ENCODE assay signal across 16 cellular contexts in the genomic region with DNA sequence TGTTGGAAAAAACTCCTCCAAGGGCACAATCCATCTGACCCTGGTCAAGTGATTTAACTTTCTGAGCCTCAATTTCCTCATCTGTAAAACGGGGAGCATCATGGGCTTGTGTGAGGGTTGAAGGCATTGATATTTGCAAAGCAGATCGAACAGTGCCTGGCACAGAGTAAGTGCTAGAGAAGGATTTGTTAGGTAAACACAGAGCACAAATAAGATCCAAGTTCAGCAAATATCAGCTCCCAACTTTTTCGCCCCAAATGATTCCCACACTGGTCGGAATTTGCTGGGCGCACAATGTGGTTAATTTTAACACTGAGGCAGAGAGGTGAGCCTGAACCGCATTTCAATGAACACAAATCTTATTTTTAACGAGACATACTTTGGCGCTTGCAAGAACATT.
DNase-seq lines count a peak whose midpoint lies in the region; FAIRE-seq and TF ChIP-seq lines count a peak whose summit lies in the region.
"Had no signal": no experiment of that assay in that cellular context is flagged by ENCODE, and none has a peak within 500 bp of the region (broad histone marks: within the 10 kb centered on the region; RNA-seq: fewer than 3 reads in every experiment).

No MANE protein-coding gene starts in this region.

- in situ Hi-C loops in G401 (cut with HindIII; ENCODE audit: low sequenced_read_pairs): no loop called here

- H3K4me3 ChIP-seq in astrocyte (ENCODE audit: insufficient read depth, low read depth, low read length) (no peak overlapping the region), dorsolateral prefrontal cortex (no peak overlapping the region), osteoblast (ENCODE audit: insufficient read depth, low read length) (no peak overlapping the region)
- H3K4me3 ChIP-seq: BLaER1, HAP-1 had no signal

- H3K36me3 Mint-ChIP-seq in astrocyte (ENCODE audit: low read depth, unreplicated experiment): no peaks in the 10 kb centered on the region
- H3K36me3 Mint-ChIP-seq: CD14-positive monocyte; CD4-positive, alpha-beta memory T cell had no signal

- H3K79me2 ChIP-seq in astrocyte (ENCODE audit: insufficient read depth, low read length): no peaks in the 10 kb centered on the region
- H3K79me2 ChIP-seq in osteoblast (ENCODE audit: insufficient read depth, low read length): no peaks in the 10 kb centered on the region

- no peaks in the 10 kb centered on the region for H3K9me3 Mint-ChIP-seq in astrocyte (ENCODE audit: unreplicated experiment)
- H3K9me3 Mint-ChIP-seq: CD14-positive monocyte had no signal

- H3K4me1 Mint-ChIP-seq in astrocyte (ENCODE audit: low read depth, unreplicated experiment): peaks cover 4% of the 10 kb centered on the region
- H3K4me1 Mint-ChIP-seq: CD14-positive monocyte had no signal

- DNase-seq in G401 (ENCODE audit: low spot score) (peak; percentile 38), astrocyte (ENCODE audit: low read depth) (no peak), dorsolateral prefrontal cortex (no peak), osteoblast (ENCODE audit: insufficient read length, low spot score, missing footprints) (no peak), NCI-H2029 treated with DMSO at 0.1 percent for 48 hours (lab: John Stamatoyannopoulos, UW) (no peak), KG1 (lab: John Stamatoyannopoulos, UW) (no peak)
- DNase-seq in stimulated activated naive CD4-positive, alpha-beta T cell (lab: John Stamatoyannopoulos, UW): no peak
- DNase-seq in activated CD4-positive, alpha-beta T cell treated with anti-CD3 and anti-CD28 coated beads for 4 hours: no peak
- DNase-seq: 8988T; CD4-positive, alpha-beta memory T cell; DMS153; DMS79; GF-D8 had no signal

- H2AFZ ChIP-seq in astrocyte (ENCODE audit: low read depth, low read length): no peak overlapping the region
- H2AFZ ChIP-seq in osteoblast (ENCODE audit: low read length): no peak overlapping the region

- H3K4me3 Mint-ChIP-seq in astrocyte (ENCODE audit: unreplicated experiment): no peak overlapping the region
- H3K4me3 Mint-ChIP-seq: CD14-positive monocyte; CD4-positive, alpha-beta memory T cell had no signal

- H3K27ac ChIP-seq in astrocyte (ENCODE audit: low read depth, low read length) (no peak overlapping the region), dorsolateral prefrontal cortex (peak overlapping the region in 51 of 59 donors; percentile 3 to 82 (median 60)), osteoblast (ENCODE audit: low read depth, low read length) (no peak overlapping the region)
- H3K27ac ChIP-seq: BLaER1 had no signal

- H3K9me3 ChIP-seq in astrocyte (ENCODE audit: insufficient read depth, low read depth, low read length) (no peaks in the 10 kb centered on the region), osteoblast (ENCODE audit: low read depth, low read length) (no peaks in the 10 kb centered on the region)
- H3K9me3 ChIP-seq: BLaER1, HAP-1 had no signal

- no peak for FAIRE-seq in astrocyte (lab: Jason Lieb, UNC)

- no peak overlapping the region for H3K27ac Mint-ChIP-seq in astrocyte (ENCODE audit: unreplicated experiment)
- H3K27ac Mint-ChIP-seq: CD14-positive monocyte; CD4-positive, alpha-beta memory T cell had no signal

- H3K4me2 ChIP-seq in astrocyte (ENCODE audit: low read length): peak overlapping the region; percentile 53
- peak overlapping the region; percentile 50 for H3K4me2 ChIP-seq in osteoblast (ENCODE audit: insufficient read depth, low read length)
- H3K4me2 ChIP-seq: BLaER1 had no signal

- H3K27me3 Mint-ChIP-seq in astrocyte (ENCODE audit: low read depth, unreplicated experiment): peaks cover 63% of the 10 kb centered on the region

- intact Hi-C loops in dorsolateral prefrontal cortex (cut with DNase I): no loop called here

- H3K27me3 ChIP-seq in astrocyte (ENCODE audit: insufficient read depth, low read length) (peaks cover 31% of the 10 kb centered on the region), dorsolateral prefrontal cortex (peaks cover 0 to 3% (median 0%) of the 10 kb centered on the region in 45 donors), osteoblast (ENCODE audit: insufficient read depth, low read length) (peaks cover 27% of the 10 kb centered on the region)
- H3K27me3 ChIP-seq: BLaER1 had no signal

- no peaks in the 10 kb centered on the region for H4K20me1 ChIP-seq in astrocyte (ENCODE audit: insufficient read depth, low read length)
- no peaks in the 10 kb centered on the region for H4K20me1 ChIP-seq in osteoblast (ENCODE audit: insufficient read depth, low read length)

- H3K4me1 ChIP-seq in astrocyte (ENCODE audit: insufficient read depth, low read length): peaks cover 6% of the 10 kb centered on the region
- peaks cover 17% of the 10 kb centered on the region for H3K4me1 ChIP-seq in osteoblast (ENCODE audit: insufficient read depth, low read length)
- H3K4me1 ChIP-seq: BLaER1, HAP-1 had no signal

- H3K36me3 ChIP-seq in astrocyte (ENCODE audit: insufficient read depth, low read length): no peaks in the 10 kb centered on the region
- no peaks in the 10 kb centered on the region for H3K36me3 ChIP-seq in osteoblast (ENCODE audit: insufficient read depth, low read length)
- H3K36me3 ChIP-seq: BLaER1, HAP-1 had no signal

- TF ChIP-seq CTCF in astrocyte (IDR thresholded peaks at IDR 0.05; ENCODE audit: insufficient read depth, low read depth, low read length): no peak
- no peak for TF ChIP-seq CTCF in dorsolateral prefrontal cortex (IDR thresholded peaks at IDR 0.05 in 54 of 56, conservative IDR thresholded peaks at IDR 0.05 in 2 of 56; ENCODE audit: low read depth in 1 of 56, partially characterized antibody in 56 of 56)
- TF ChIP-seq CTCF in osteoblast (IDR thresholded peaks at IDR 0.05; ENCODE audit: extremely low read depth, low read depth, low read length): no peak

- H3K9ac ChIP-seq in astrocyte (ENCODE audit: low read length): no peak overlapping the region
- H3K9ac ChIP-seq: BLaER1 had no signal

Comparison
In these comparisons a context has a peak if more than half of its experiments do, and no peak if none do; other contexts are left out.
1. H3K27ac ChIP-seq: peak in dorsolateral prefrontal cortex (51 of 59); none in astrocyte (single experiment) and osteoblast (single experiment).